2 cellular contexts compared by ENCODE assay signal in genomic region chr10:122875843-122876492, GRCh38.
TF ChIP-seq lines count a peak whose summit lies in the region.

No MANE protein-coding gene starts in this region.

TF ChIP-seq in GM23338, 12 proteins besides CTCF, POLR2A, EP300 and RAD21:
- TF ChIP-seq EZH2phosphoT487 (IDR thresholded peaks at IDR 0.05; ENCODE audit: unreplicated experiment) = no peak
- TF ChIP-seq ZNF331 (CRISPR knock-in tag; IDR thresholded peaks at IDR 0.05; ENCODE audit: low read depth) = no peak
- TF ChIP-seq EZH2 (IDR thresholded peaks at IDR 0.05; ENCODE audit: low read depth, unreplicated experiment) = no peak
- TF ChIP-seq ZNF462 (CRISPR knock-in tag; IDR thresholded peaks at IDR 0.05) = 0 out of 2 replicates have a peak, but pooled peaks have one; percentile 39
- peak; percentile 51 for TF ChIP-seq NANOG (IDR thresholded peaks at IDR 0.05; ENCODE audit: borderline replicate concordance)
- peak; percentile 16 for TF ChIP-seq REST (IDR thresholded peaks at IDR 0.05; ENCODE audit: unreplicated experiment)
TF ChIP-seq in GM23338: peak in this region for 3.

TF ChIP-seq in H1, 55 proteins besides CTCF, POLR2A, EP300 and RAD21:
- TF ChIP-seq CEBPB (IDR thresholded peaks at IDR 0.05; ENCODE audit: low read depth, low read length) = no peak
- no peak for TF ChIP-seq ZNF274 (IDR thresholded peaks at IDR 0.05; ENCODE audit: borderline replicate concordance, extremely low read depth, low read length)
- TF ChIP-seq USF2 (IDR thresholded peaks at IDR 0.05; ENCODE audit: low read length) = no peak
- no peak for TF ChIP-seq CBX5 (IDR thresholded peaks at IDR 0.05; ENCODE audit: low read depth, low read length)
- no peak for TF ChIP-seq SIN3A (conservative IDR thresholded peaks at IDR 0.05 in 1 of 2, IDR thresholded peaks at IDR 0.05 in 1 of 2; ENCODE audit: low read depth in 1 of 2, low read length in 2 of 2)
- peak; percentile 69 for TF ChIP-seq NANOG (IDR thresholded peaks at IDR 0.05; ENCODE audit: insufficient read depth, low read depth, low read length, poor library complexity, severe bottlenecking)
- no peak for TF ChIP-seq POLR2AphosphoS5 (IDR thresholded peaks at IDR 0.05; ENCODE audit: low read depth, low read length)
- no peak for TF ChIP-seq SIRT6 (IDR thresholded peaks at IDR 0.05; ENCODE audit: low read length)
- peak; percentile 12; the same call in 1 of the 2 replicates for TF ChIP-seq TAF1 (IDR thresholded peaks at IDR 0.05; ENCODE audit: low read depth, low read length)
- peak; percentile 70 for TF ChIP-seq ASH2L (IDR thresholded peaks at IDR 0.05; ENCODE audit: low read length)
- no peak for TF ChIP-seq HDAC6 (IDR thresholded peaks at IDR 0.05; ENCODE audit: low read depth, low read length)
- TF ChIP-seq CREB1 (IDR thresholded peaks at IDR 0.05) = no peak
- 0 out of 2 replicates have a peak, but pooled peaks have one; percentile 60 for TF ChIP-seq SP1 (IDR thresholded peaks at IDR 0.05; ENCODE audit: low read depth, low read length)
- no peak for TF ChIP-seq JUN (IDR thresholded peaks at IDR 0.05; ENCODE audit: low read depth, low read length)
- no peak for TF ChIP-seq ATF2 (IDR thresholded peaks at IDR 0.05; ENCODE audit: low read length)
- no peak for TF ChIP-seq BACH1 (IDR thresholded peaks at IDR 0.05; ENCODE audit: low read length)
- no peak for TF ChIP-seq RNF2 (IDR thresholded peaks at IDR 0.05; ENCODE audit: borderline replicate concordance, low read depth, low read length, missing control alignments, poor library complexity, severe bottlenecking)
- TF ChIP-seq TCF12 (IDR thresholded peaks at IDR 0.05; ENCODE audit: low read depth, low read length) = 0 out of 2 replicates have a peak, but pooled peaks have one; percentile 42
- peak in 1 of 2 experiments; percentile 18 for TF ChIP-seq BCL11A (IDR thresholded peaks at IDR 0.05; ENCODE audit: low read depth in 2 of 2, low read length in 2 of 2)
- TF ChIP-seq, protein P1, sequence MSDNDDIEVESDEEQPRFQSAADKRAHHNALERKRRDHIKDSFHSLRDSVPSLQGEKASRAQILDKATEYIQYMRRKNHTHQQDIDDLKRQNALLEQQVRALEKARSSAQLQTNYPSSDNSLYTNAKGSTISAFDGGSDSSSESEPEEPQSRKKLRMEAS (IDR thresholded peaks at IDR 0.05) = no peak
- no peak for TF ChIP-seq NRF1 (IDR thresholded peaks at IDR 0.05; ENCODE audit: low read depth, low read length)
- TF ChIP-seq, protein P2, sequence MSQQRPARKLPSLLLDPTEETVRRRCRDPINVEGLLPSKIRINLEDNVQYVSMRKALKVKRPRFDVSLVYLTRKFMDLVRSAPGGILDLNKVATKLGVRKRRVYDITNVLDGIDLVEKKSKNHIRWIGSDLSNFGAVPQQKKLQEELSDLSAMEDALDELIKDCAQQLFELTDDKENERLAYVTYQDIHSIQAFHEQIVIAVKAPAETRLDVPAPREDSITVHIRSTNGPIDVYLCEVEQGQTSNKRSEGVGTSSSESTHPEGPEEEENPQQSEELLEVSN (IDR thresholded peaks at IDR 0.05) = peak; percentile 47; the same call in 1 of the 2 replicates
- TF ChIP-seq KDM1A (IDR thresholded peaks at IDR 0.05; ENCODE audit: borderline replicate concordance, low read length) = no peak
- no peak for TF ChIP-seq GTF2F1 (IDR thresholded peaks at IDR 0.05; ENCODE audit: borderline replicate concordance, low read depth, low read length)
- TF ChIP-seq, protein P3, sequence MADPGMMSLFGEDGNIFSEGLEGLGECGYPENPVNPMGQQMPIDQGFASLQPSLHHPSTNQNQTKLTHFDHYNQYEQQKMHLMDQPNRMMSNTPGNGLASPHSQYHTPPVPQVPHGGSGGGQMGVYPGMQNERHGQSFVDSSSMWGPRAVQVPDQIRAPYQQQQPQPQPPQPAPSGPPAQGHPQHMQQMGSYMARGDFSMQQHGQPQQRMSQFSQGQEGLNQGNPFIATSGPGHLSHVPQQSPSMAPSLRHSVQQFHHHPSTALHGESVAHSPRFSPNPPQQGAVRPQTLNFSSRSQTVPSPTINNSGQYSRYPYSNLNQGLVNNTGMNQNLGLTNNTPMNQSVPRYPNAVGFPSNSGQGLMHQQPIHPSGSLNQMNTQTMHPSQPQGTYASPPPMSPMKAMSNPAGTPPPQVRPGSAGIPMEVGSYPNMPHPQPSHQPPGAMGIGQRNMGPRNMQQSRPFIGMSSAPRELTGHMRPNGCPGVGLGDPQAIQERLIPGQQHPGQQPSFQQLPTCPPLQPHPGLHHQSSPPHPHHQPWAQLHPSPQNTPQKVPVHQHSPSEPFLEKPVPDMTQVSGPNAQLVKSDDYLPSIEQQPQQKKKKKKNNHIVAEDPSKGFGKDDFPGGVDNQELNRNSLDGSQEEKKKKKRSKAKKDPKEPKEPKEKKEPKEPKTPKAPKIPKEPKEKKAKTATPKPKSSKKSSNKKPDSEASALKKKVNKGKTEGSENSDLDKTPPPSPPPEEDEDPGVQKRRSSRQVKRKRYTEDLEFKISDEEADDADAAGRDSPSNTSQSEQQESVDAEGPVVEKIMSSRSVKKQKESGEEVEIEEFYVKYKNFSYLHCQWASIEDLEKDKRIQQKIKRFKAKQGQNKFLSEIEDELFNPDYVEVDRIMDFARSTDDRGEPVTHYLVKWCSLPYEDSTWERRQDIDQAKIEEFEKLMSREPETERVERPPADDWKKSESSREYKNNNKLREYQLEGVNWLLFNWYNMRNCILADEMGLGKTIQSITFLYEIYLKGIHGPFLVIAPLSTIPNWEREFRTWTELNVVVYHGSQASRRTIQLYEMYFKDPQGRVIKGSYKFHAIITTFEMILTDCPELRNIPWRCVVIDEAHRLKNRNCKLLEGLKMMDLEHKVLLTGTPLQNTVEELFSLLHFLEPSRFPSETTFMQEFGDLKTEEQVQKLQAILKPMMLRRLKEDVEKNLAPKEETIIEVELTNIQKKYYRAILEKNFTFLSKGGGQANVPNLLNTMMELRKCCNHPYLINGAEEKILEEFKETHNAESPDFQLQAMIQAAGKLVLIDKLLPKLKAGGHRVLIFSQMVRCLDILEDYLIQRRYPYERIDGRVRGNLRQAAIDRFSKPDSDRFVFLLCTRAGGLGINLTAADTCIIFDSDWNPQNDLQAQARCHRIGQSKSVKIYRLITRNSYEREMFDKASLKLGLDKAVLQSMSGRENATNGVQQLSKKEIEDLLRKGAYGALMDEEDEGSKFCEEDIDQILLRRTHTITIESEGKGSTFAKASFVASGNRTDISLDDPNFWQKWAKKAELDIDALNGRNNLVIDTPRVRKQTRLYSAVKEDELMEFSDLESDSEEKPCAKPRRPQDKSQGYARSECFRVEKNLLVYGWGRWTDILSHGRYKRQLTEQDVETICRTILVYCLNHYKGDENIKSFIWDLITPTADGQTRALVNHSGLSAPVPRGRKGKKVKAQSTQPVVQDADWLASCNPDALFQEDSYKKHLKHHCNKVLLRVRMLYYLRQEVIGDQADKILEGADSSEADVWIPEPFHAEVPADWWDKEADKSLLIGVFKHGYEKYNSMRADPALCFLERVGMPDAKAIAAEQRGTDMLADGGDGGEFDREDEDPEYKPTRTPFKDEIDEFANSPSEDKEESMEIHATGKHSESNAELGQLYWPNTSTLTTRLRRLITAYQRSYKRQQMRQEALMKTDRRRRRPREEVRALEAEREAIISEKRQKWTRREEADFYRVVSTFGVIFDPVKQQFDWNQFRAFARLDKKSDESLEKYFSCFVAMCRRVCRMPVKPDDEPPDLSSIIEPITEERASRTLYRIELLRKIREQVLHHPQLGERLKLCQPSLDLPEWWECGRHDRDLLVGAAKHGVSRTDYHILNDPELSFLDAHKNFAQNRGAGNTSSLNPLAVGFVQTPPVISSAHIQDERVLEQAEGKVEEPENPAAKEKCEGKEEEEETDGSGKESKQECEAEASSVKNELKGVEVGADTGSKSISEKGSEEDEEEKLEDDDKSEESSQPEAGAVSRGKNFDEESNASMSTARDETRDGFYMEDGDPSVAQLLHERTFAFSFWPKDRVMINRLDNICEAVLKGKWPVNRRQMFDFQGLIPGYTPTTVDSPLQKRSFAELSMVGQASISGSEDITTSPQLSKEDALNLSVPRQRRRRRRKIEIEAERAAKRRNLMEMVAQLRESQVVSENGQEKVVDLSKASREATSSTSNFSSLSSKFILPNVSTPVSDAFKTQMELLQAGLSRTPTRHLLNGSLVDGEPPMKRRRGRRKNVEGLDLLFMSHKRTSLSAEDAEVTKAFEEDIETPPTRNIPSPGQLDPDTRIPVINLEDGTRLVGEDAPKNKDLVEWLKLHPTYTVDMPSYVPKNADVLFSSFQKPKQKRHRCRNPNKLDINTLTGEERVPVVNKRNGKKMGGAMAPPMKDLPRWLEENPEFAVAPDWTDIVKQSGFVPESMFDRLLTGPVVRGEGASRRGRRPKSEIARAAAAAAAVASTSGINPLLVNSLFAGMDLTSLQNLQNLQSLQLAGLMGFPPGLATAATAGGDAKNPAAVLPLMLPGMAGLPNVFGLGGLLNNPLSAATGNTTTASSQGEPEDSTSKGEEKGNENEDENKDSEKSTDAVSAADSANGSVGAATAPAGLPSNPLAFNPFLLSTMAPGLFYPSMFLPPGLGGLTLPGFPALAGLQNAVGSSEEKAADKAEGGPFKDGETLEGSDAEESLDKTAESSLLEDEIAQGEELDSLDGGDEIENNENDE (IDR thresholded peaks at IDR 0.05; ENCODE audit: insufficient replicate concordance, low read length) = peak; percentile 14
- TF ChIP-seq SP4 (IDR thresholded peaks at IDR 0.05; ENCODE audit: low read length) = no peak
- 0 out of 2 replicates have a peak, but pooled peaks have one; percentile 49 for TF ChIP-seq TEAD4 (IDR thresholded peaks at IDR 0.05; ENCODE audit: low read depth, low read length)
- TF ChIP-seq SRF (IDR thresholded peaks at IDR 0.05; ENCODE audit: low read depth, low read length) = no peak
- no peak for TF ChIP-seq POU5F1 (IDR thresholded peaks at IDR 0.05; ENCODE audit: low read depth, low read length)
- TF ChIP-seq ATF3 (IDR thresholded peaks at IDR 0.05; ENCODE audit: insufficient read depth, low read depth, low read length) = no peak
- TF ChIP-seq CHD1 (IDR thresholded peaks at IDR 0.05; ENCODE audit: low read depth, low read length) = no peak
- no peak for TF ChIP-seq GABPA (IDR thresholded peaks at IDR 0.05; ENCODE audit: borderline replicate concordance, insufficient read depth, low read length)
- peak; percentile 18 for TF ChIP-seq KDM4A (IDR thresholded peaks at IDR 0.05; ENCODE audit: low read depth, low read length, severe bottlenecking)
- peak in 1 of 2 experiments; percentile 83; a peak in 1 of 4 replicates for TF ChIP-seq HDAC2 (IDR thresholded peaks at IDR 0.05; ENCODE audit: borderline replicate concordance in 1 of 2, low read depth in 2 of 2, low read length in 2 of 2)
- TF ChIP-seq CHD2 (IDR thresholded peaks at IDR 0.05; ENCODE audit: low read length) = no peak
TF ChIP-seq in H1: peak in this region for 11.
